In genomic region chr5:113233606-113234005, GRCh38 we compare ENCODE assay signal across 11 cellular contexts.
"Had no signal": no experiment of that assay in that cellular context is flagged by ENCODE, and none has a peak within 500 bp of the region (broad histone marks: within the 10 kb centered on the region; RNA-seq: fewer than 3 reads in every experiment).

No MANE protein-coding gene starts in this region.

- H3K4me3 Mint-ChIP-seq: activated CD4-positive, alpha-beta memory T cell treated with anti-CD3 and anti-CD28 coated beads for 36 hours; activated naive CD8-positive, alpha-beta T cell; activated T-cell treated with anti-CD3 and anti-CD28 coated beads, Interleukin-2, amount 50 U/mL, for 4 hours; effector memory CD8-positive, alpha-beta T cell; neural crest cell had no signal

- H3K4me3 ChIP-seq: tibial artery had no signal

- H3K27ac ChIP-seq: brain microvascular endothelial cell, tibial artery had no signal

- H3K36me3 ChIP-seq: brain microvascular endothelial cell, tibial artery had no signal

- H3K27me3 ChIP-seq: brain microvascular endothelial cell, tibial artery had no signal

- H3K9me3 Mint-ChIP-seq: activated CD4-positive, alpha-beta memory T cell treated with anti-CD3 and anti-CD28 coated beads for 36 hours; activated T-cell treated with anti-CD3 and anti-CD28 coated beads, Interleukin-2, amount 50 U/mL, for 4 hours; effector memory CD8-positive, alpha-beta T cell; neural crest cell had no signal

- DNase-seq: activated CD4-positive, alpha-beta memory T cell treated with anti-CD3 and anti-CD28 coated beads for 36 hours; activated effector memory CD4-positive, alpha-beta T cell treated with anti-CD3 and anti-CD28 coated beads, Interleukin-2, amount 50 U/mL, for 16 hours; activated T-cell treated with anti-CD3 and anti-CD28 coated beads, Interleukin-2, amount 50 U/mL, for 4 hours; amygdala; brain microvascular endothelial cell; effector memory CD8-positive, alpha-beta T cell; mesenchymal stem cell; tibial artery had no signal

- H3K9ac ChIP-seq: parathyroid adenoma had no signal

- H2AFZ ChIP-seq: parathyroid adenoma had no signal

- H3K9me3 ChIP-seq: tibial artery had no signal

- H3K36me3 Mint-ChIP-seq: activated CD4-positive, alpha-beta memory T cell treated with anti-CD3 and anti-CD28 coated beads for 36 hours; activated naive CD8-positive, alpha-beta T cell had no signal

- H3K27ac Mint-ChIP-seq: activated CD4-positive, alpha-beta memory T cell treated with anti-CD3 and anti-CD28 coated beads for 36 hours; activated naive CD8-positive, alpha-beta T cell; effector memory CD8-positive, alpha-beta T cell had no signal
